ENCODE assay signal across 13 cellular contexts in genomic region chr1:33244143-33244808, GRCh38. TPM values are rescaled to one million over a fixed set of nuclear protein-coding genes. Genes with fewer than 3 reads are reported as not detected.
DNase-seq lines count a peak whose midpoint lies in the region; ATAC-seq, FAIRE-seq and TF ChIP-seq lines count a peak whose summit lies in the region.
"Had no signal": no experiment of that assay in that cellular context is flagged by ENCODE, and none has a peak within 500 bp of the region (broad histone marks: within the 10 kb centered on the region; RNA-seq: fewer than 3 reads in every experiment).

No MANE protein-coding gene starts in this region.

- H3K36me3 ChIP-seq in bronchial epithelial cell (ENCODE audit: control insufficient read depth, insufficient read depth, low read length) = no peaks in the 10 kb centered on the region
- no peaks in the 10 kb centered on the region for H3K36me3 ChIP-seq in neural progenitor cell
- no peaks in the 10 kb centered on the region for H3K36me3 ChIP-seq in A673 (ENCODE audit: insufficient read depth, low read length, poor library complexity, severe bottlenecking)
- no peaks in the 10 kb centered on the region for H3K36me3 ChIP-seq in prostate gland
- H3K36me3 ChIP-seq: neutrophil had no signal

- no peak overlapping the region for H3K4me3 Mint-ChIP-seq in neural progenitor cell
- H3K4me3 Mint-ChIP-seq: CD4-positive, alpha-beta memory T cell had no signal

- no peak for TF ChIP-seq POLR2A in prostate gland (IDR thresholded peaks at IDR 0.05)

- peaks cover 25% of the 10 kb centered on the region for H3K4me1 Mint-ChIP-seq in neural progenitor cell
- H3K4me1 Mint-ChIP-seq: CD4-positive, alpha-beta memory T cell had no signal

- no peaks in the 10 kb centered on the region for H3K9me3 Mint-ChIP-seq in neural progenitor cell
- H3K9me3 Mint-ChIP-seq: CD4-positive, alpha-beta memory T cell had no signal

- BruUV-seq in A673 (replicated peaks; lab: Mats Ljungman, UMichigan) = no TSS peak

- TF ChIP-seq CTCF in bronchial epithelial cell (IDR thresholded peaks at IDR 0.05; ENCODE audit: insufficient read depth, low read length, severe bottlenecking) (no peak), neural progenitor cell (IDR thresholded peaks at IDR 0.05) (no peak), A673 (conservative IDR thresholded peaks at IDR 0.05; ENCODE audit: low read depth, low read length) (no peak), prostate gland (IDR thresholded peaks at IDR 0.05) (no peak)

- intact Hi-C loops in A673 (cut with micrococcal nuclease; ENCODE audit: unreplicated experiment) (no loop called here), prostate gland (cut with DNase I) (no loop called here)

- H3K4me1 ChIP-seq in neural progenitor cell = peaks cover 5% of the 10 kb centered on the region
- peaks cover 8% of the 10 kb centered on the region for H3K4me1 ChIP-seq in A673 (ENCODE audit: insufficient read depth, low read length, poor library complexity, severe bottlenecking)
- no peaks in the 10 kb centered on the region for H3K4me1 ChIP-seq in prostate gland (replicated peaks)

- H3K36me3 Mint-ChIP-seq in neural progenitor cell = no peaks in the 10 kb centered on the region
- H3K36me3 Mint-ChIP-seq: CD4-positive, alpha-beta memory T cell had no signal

- no peaks in the 10 kb centered on the region for H3K9me3 ChIP-seq in neural progenitor cell (ENCODE audit: low read depth)
- no peaks in the 10 kb centered on the region for H3K9me3 ChIP-seq in A673 (ENCODE audit: low read depth, low read length, poor library complexity, severe bottlenecking)
- H3K9me3 ChIP-seq in prostate gland = no peaks in the 10 kb centered on the region
- H3K9me3 ChIP-seq: neutrophil had no signal

- POLR2A ChIA-PET in A673 (lab: Charles Lee; ENCODE audit: low non-redundant PET) = no interaction called here

- H3K27ac Mint-ChIP-seq in neural progenitor cell = peak overlapping the region; percentile 15
- H3K27ac Mint-ChIP-seq: CD4-positive, alpha-beta memory T cell had no signal

- peak; percentile 82 for FAIRE-seq in bronchial epithelial cell (lab: Jason Lieb, UNC)

- peaks cover 3% of the 10 kb centered on the region for H3F3A ChIP-seq in neural progenitor cell (ENCODE audit: low read depth)

- no peak overlapping the region for H3K9ac ChIP-seq in neural progenitor cell

- H3K27me3 ChIP-seq in bronchial epithelial cell (ENCODE audit: control insufficient read depth, insufficient read depth, low read length) = peaks cover 1% of the 10 kb centered on the region
- H3K27me3 ChIP-seq in neural progenitor cell = no peaks in the 10 kb centered on the region
- no peaks in the 10 kb centered on the region for H3K27me3 ChIP-seq in A673 (replicated peaks; ENCODE audit: insufficient read depth, low read depth, low read length, poor library complexity)
- no peaks in the 10 kb centered on the region for H3K27me3 ChIP-seq in prostate gland (replicated peaks; ENCODE audit: insufficient read depth)

- peaks cover 4% of the 10 kb centered on the region for H3K27me3 Mint-ChIP-seq in neural progenitor cell (ENCODE audit: insufficient read depth, low read depth)

- ATAC-seq in GM18870 (IDR thresholded peaks at IDR 0.05; ENCODE audit: unreplicated experiment) = no peak

- no peaks in the 10 kb centered on the region for H3K79me2 ChIP-seq in neural progenitor cell (ENCODE audit: low read depth)

- CTCF ChIA-PET in A673 (lab: Charles Lee) = no interaction called here

- WGBS in prostate gland = 55% methylated on average over 5 of the region's 5 CpGs

- H2AFZ ChIP-seq in neural progenitor cell (replicated peaks) = peak overlapping the region; percentile 9

- H3K27ac ChIP-seq in neural progenitor cell (no peak overlapping the region), A673 (ENCODE audit: low read depth, low read length, poor library complexity, severe bottlenecking) (no peak overlapping the region), prostate gland (no peak overlapping the region)
- H3K27ac ChIP-seq: neutrophil had no signal

- H3K4me2 ChIP-seq in neural progenitor cell = no peak overlapping the region

- H4K20me1 ChIP-seq in neural progenitor cell (ENCODE audit: low read depth) = no peaks in the 10 kb centered on the region

- H3K4me3 ChIP-seq in bronchial epithelial cell (ENCODE audit: low read depth, low read length) = no peak overlapping the region
- H3K4me3 ChIP-seq in neural progenitor cell = no peak overlapping the region
- no peak overlapping the region for H3K4me3 ChIP-seq in A673 (ENCODE audit: low read depth, low read length, poor library complexity, severe bottlenecking)
- H3K4me3 ChIP-seq in prostate gland = no peak overlapping the region

- DNase-seq in H4 (ENCODE audit: low spot score) (peak; percentile 58), NCI-H526 treated with DMSO at 0.1 percent for 48 hours (lab: John Stamatoyannopoulos, UW) (peak; percentile 34), bronchial epithelial cell (ENCODE audit: low read depth) (peak; percentile 69), neural progenitor cell (ENCODE audit: low spot score) (no peak), NCI-H2196 treated with DMSO at 0.1 percent for 48 hours (lab: John Stamatoyannopoulos, UW; ENCODE audit: unreplicated experiment) (no peak), A673 (ENCODE audit: low spot score) (no peak), prostate gland (ENCODE audit: low spot score) (no peak)
- DNase-seq: activated CD4-positive, CD25-positive, alpha-beta regulatory T cell; activated T-cell treated with anti-CD3 and anti-CD28 coated beads for 4 hours; amygdala; CD4-positive, alpha-beta memory T cell had no signal

RNA-seq across cellular contexts. Expression of gene ZNF362, which starts 12.0 kb away (rescaled TPM):
- 3.6 and 5.0 TPM in 2 replicates for total RNA-seq in H4 (2014; rRNA removed; shearing (Covaris generic))
- 0.51 and 1.1 TPM in 2 replicates for total RNA-seq in bronchial epithelial cell
- total RNA-seq in neural progenitor cell (ENCODE audit: low replicate concordance) = 10.9 and 27.9 TPM in 2 replicates
- 40.1 and 55.7 TPM in 2 replicates for total RNA-seq in A673 (2021)
- 10 to 100 TPM; 45.0 to 52.0 TPM for total RNA-seq in prostate gland

Comparison
In these comparisons a context has a peak if more than half of its experiments do, and no peak if none do; other contexts are left out.
1. DNase-seq: peak in H4 (single experiment), NCI-H526 treated with DMSO at 0.1 percent for 48 hours (single experiment) and bronchial epithelial cell (single experiment); none in neural progenitor cell (single experiment), NCI-H2196 treated with DMSO at 0.1 percent for 48 hours (single experiment), A673 (single experiment) and prostate gland (single experiment).